In genomic region chr9:35687972-35688557, GRCh38 we compare ENCODE assay signal across 11 cellular contexts. TPM values are rescaled to one million over a fixed set of nuclear protein-coding genes. Genes with fewer than 3 reads are reported as not detected.
A peak's percentile ranks its signal among the peaks of the same experiment; 100 is the strongest.
DNase-seq lines count a peak whose midpoint lies in the region; ATAC-seq and TF ChIP-seq lines count a peak whose summit lies in the region.
"Had no signal": no experiment of that assay in that cellular context is flagged by ENCODE, and none has a peak within 500 bp of the region (broad histone marks: within the 10 kb centered on the region; RNA-seq: fewer than 3 reads in every experiment).

No MANE protein-coding gene starts in this region.

- TF ChIP-seq POLR2A in gastroesophageal sphincter (IDR thresholded peaks at IDR 0.05) (peak in 1 of 2 donors; percentile 9), prostate gland (IDR thresholded peaks at IDR 0.05) (no peak)

- no peaks in the 10 kb centered on the region for H3K36me3 Mint-ChIP-seq in CD4-positive, CD25-positive, alpha-beta regulatory T cell
- H3K36me3 Mint-ChIP-seq: natural killer cell had no signal

- no peaks in the 10 kb centered on the region for H3K9me3 Mint-ChIP-seq in CD4-positive, CD25-positive, alpha-beta regulatory T cell
- H3K9me3 Mint-ChIP-seq: activated T-helper 1 cell treated with anti-CD3 and anti-CD28 coated beads, Interleukin-12 subunit alpha, Interleukin-12 subunit beta, Interleukin-2, Interleukin-4 antibody, amounts not matched to agents 30 ng/mL and 10 ng/mL and 1 ng/mL, durations not matched to agents 14 hours and 24 hours and 36 hours; natural killer cell had no signal

- H3K27me3 Mint-ChIP-seq in CD4-positive, CD25-positive, alpha-beta regulatory T cell: no peaks in the 10 kb centered on the region

- peak overlapping the region in 2 of 3 donors; percentile 34 to 62 for H3K27ac Mint-ChIP-seq in CD4-positive, CD25-positive, alpha-beta regulatory T cell
- H3K27ac Mint-ChIP-seq: activated T-helper 1 cell treated with anti-CD3 and anti-CD28 coated beads, Interleukin-12 subunit alpha, Interleukin-12 subunit beta, Interleukin-2, Interleukin-4 antibody, amounts not matched to agents 30 ng/mL and 10 ng/mL and 1 ng/mL, durations not matched to agents 14 hours and 24 hours and 36 hours had no signal

- 49 to 50% methylated on average over 1 to 2 of the region's 2 CpGs for WGBS in gastroesophageal sphincter (ENCODE audit: low coverage in 1 of 2), 2 donors
- WGBS in prostate gland: 75% methylated on average over 2 of the region's 2 CpGs

- H3K4me1 Mint-ChIP-seq in CD4-positive, CD25-positive, alpha-beta regulatory T cell: peaks cover 2 to 26% (median 11%) of the 10 kb centered on the region in 4 donors

- H3K27me3 ChIP-seq in CD4-positive, CD25-positive, alpha-beta regulatory T cell (ENCODE audit: control insufficient read depth, insufficient read depth, low read length): no peaks in the 10 kb centered on the region
- no peaks in the 10 kb centered on the region for H3K27me3 ChIP-seq in gastroesophageal sphincter
- no peaks in the 10 kb centered on the region for H3K27me3 ChIP-seq in prostate gland (replicated peaks; ENCODE audit: insufficient read depth)

- no peaks in the 10 kb centered on the region for H3K9me3 ChIP-seq in CD4-positive, CD25-positive, alpha-beta regulatory T cell (ENCODE audit: control insufficient read depth in 2 of 2, low read length in 2 of 2)
- no peaks in the 10 kb centered on the region for H3K9me3 ChIP-seq in gastroesophageal sphincter
- H3K9me3 ChIP-seq in prostate gland: no peaks in the 10 kb centered on the region
- H3K9me3 ChIP-seq: Caco-2 had no signal

- H3K4me1 ChIP-seq in CD4-positive, CD25-positive, alpha-beta regulatory T cell (ENCODE audit: control insufficient read depth, insufficient read depth, low read length, poor library complexity, severe bottlenecking): peaks cover 18% of the 10 kb centered on the region
- H3K4me1 ChIP-seq in gastroesophageal sphincter (peaks cover 0 to 61% (median 0%) of the 10 kb centered on the region in 3 donors), prostate gland (replicated peaks) (no peaks in the 10 kb centered on the region)

- no peak for ATAC-seq in CD4-positive, CD25-positive, alpha-beta regulatory T cell (ENCODE audit: low read depth in 2 of 2)
- ATAC-seq in gastroesophageal sphincter (no peak), GM19467 (IDR thresholded peaks at IDR 0.05; ENCODE audit: unreplicated experiment) (no peak)
- ATAC-seq: natural killer cell had no signal

- no peak overlapping the region for H3K27ac ChIP-seq in CD4-positive, CD25-positive, alpha-beta regulatory T cell (ENCODE audit: insufficient read depth, low read length, poor library complexity, severe bottlenecking)
- H3K27ac ChIP-seq in gastroesophageal sphincter (peak overlapping the region; percentile 96 to 99 (median 98)), prostate gland (peak overlapping the region; percentile 90 to 92)

- peak overlapping the region in 3 of 4 donors; percentile 18 to 50 (median 35) for H3K4me3 Mint-ChIP-seq in CD4-positive, CD25-positive, alpha-beta regulatory T cell

- no peaks in the 10 kb centered on the region for H3K36me3 ChIP-seq in CD4-positive, CD25-positive, alpha-beta regulatory T cell (ENCODE audit: control insufficient read depth, insufficient read depth, low read length)
- H3K36me3 ChIP-seq in gastroesophageal sphincter (peaks cover 0 to 55% of the 10 kb centered on the region in 2 donors), prostate gland (no peaks in the 10 kb centered on the region)

- intact Hi-C loops in prostate gland (cut with DNase I): no loop called here

- TF ChIP-seq CTCF in WI38 (IDR thresholded peaks at IDR 0.05; ENCODE audit: low read depth, low read length): no peak
- no peak for TF ChIP-seq CTCF in gastroesophageal sphincter (IDR thresholded peaks at IDR 0.05)
- TF ChIP-seq CTCF in prostate gland (IDR thresholded peaks at IDR 0.05): no peak

- TF ChIP-seq EP300 in gastroesophageal sphincter (IDR thresholded peaks at IDR 0.05): no peak

- DNase-seq in CD4-positive, CD25-positive, alpha-beta regulatory T cell: no peak
- DNase-seq in prostate gland (ENCODE audit: low spot score) (no peak), NCI-H82 (lab: John Stamatoyannopoulos, UW) (no peak), KG1 (lab: John Stamatoyannopoulos, UW) (no peak)
- DNase-seq in activated CD4-positive, alpha-beta T cell treated with anti-CD3 and anti-CD28 coated beads for 1 hour: no peak
- DNase-seq: Caco-2, natural killer cell had no signal

- no peak overlapping the region for H3K4me3 ChIP-seq in CD4-positive, CD25-positive, alpha-beta regulatory T cell (ENCODE audit: low read depth, low read length)
- peak overlapping the region; percentile 100 for H3K4me3 ChIP-seq in WI38 (ENCODE audit: low read depth, low read length)
- peak overlapping the region; percentile 79 to 81 for H3K4me3 ChIP-seq in gastroesophageal sphincter
- H3K4me3 ChIP-seq in prostate gland: peak overlapping the region; percentile 76 to 84

RNA-seq across cellular contexts. Expression of gene TPM2, which starts 1.7 kb away (rescaled TPM):
- 38.8 TPM for total RNA-seq in CD4-positive, CD25-positive, alpha-beta regulatory T cell
- not detected for polyA plus RNA-seq in CD4-positive, CD25-positive, alpha-beta regulatory T cell
- total RNA-seq in gastroesophageal sphincter (over 10,000 TPM in 3 of 4 donors, 1,000 to 10,000 TPM in 1; 7,572 to 13,568 (median 12,084) TPM), prostate gland (1,000 to 10,000 TPM; 1,037 to 1,042 TPM)

RNA-seq across cellular contexts. Expression of gene CA9, which starts 14.3 kb away (rescaled TPM):
- total RNA-seq in CD4-positive, CD25-positive, alpha-beta regulatory T cell: not detected
- polyA plus RNA-seq in CD4-positive, CD25-positive, alpha-beta regulatory T cell: under 1 TPM in 1 of 4 donors, not detected in 3; 0.48 TPM
- total RNA-seq in gastroesophageal sphincter (1 to 10 TPM in 1 of 4 donors, not detected in 3; 3.9 TPM), prostate gland (not detected)
- total RNA-seq: activated T-helper 1 cell treated with anti-CD3 and anti-CD28 coated beads, Interleukin-12 subunit alpha, Interleukin-12 subunit beta, Interleukin-2, Interleukin-4 antibody, amounts not matched to agents 30 ng/mL and 10 ng/mL and 1 ng/mL, durations not matched to agents 14 hours and 24 hours and 36 hours; Caco-2; natural killer cell had no signal

RNA-seq across cellular contexts. Expression of gene ARHGEF39, which starts 23.1 kb away (rescaled TPM):
- 0.84 TPM for total RNA-seq in CD4-positive, CD25-positive, alpha-beta regulatory T cell
- polyA plus RNA-seq in CD4-positive, CD25-positive, alpha-beta regulatory T cell: under 1 TPM; 0.36 to 0.66 (median 0.44) TPM
- 1 to 10 TPM in 2 of 4 donors, under 1 TPM in 2; 0.52 to 2.2 (median 0.81) TPM for total RNA-seq in gastroesophageal sphincter
- total RNA-seq in prostate gland: 1 to 10 TPM; 1.1 to 1.8 TPM

RNA-seq across cellular contexts. Expression of gene CCDC107, which starts 30.0 kb away (rescaled TPM):
- 31.2 TPM for total RNA-seq in CD4-positive, CD25-positive, alpha-beta regulatory T cell
- 10 to 100 TPM; 65.8 to 83.2 (median 71.7) TPM for polyA plus RNA-seq in CD4-positive, CD25-positive, alpha-beta regulatory T cell
- total RNA-seq in gastroesophageal sphincter (10 to 100 TPM; 61.9 to 94.2 (median 87.0) TPM), prostate gland (10 to 100 TPM; 22.8 to 26.2 TPM)

RNA-seq across cellular contexts. Expression of gene RMRP, which starts 30.2 kb away (rescaled TPM):
- total RNA-seq in CD4-positive, CD25-positive, alpha-beta regulatory T cell: 6,542 TPM
- not detected for polyA plus RNA-seq in CD4-positive, CD25-positive, alpha-beta regulatory T cell
- 1,000 to 10,000 TPM; 1,650 to 4,855 (median 3,807) TPM for total RNA-seq in gastroesophageal sphincter
- total RNA-seq in prostate gland: over 10,000 TPM in 1 of 2 donors, 1,000 to 10,000 TPM in 1; 1,879 to 13,864 TPM

Comparison
In these comparisons a context has a peak if more than half of its experiments do, and no peak if none do; other contexts are left out.
1. RNA of gene TPM2, which starts 1.7 kb away (total RNA-seq): 7,572 to 13,568 TPM in gastroesophageal sphincter and 1,037 to 1,042 TPM in prostate gland; 38.8 TPM in CD4-positive, CD25-positive, alpha-beta regulatory T cell (single experiment); every median in the first group is over 10 times any median in the second.